Comparison of ENCODE assay signal across 14 cellular contexts in the genomic region with DNA sequence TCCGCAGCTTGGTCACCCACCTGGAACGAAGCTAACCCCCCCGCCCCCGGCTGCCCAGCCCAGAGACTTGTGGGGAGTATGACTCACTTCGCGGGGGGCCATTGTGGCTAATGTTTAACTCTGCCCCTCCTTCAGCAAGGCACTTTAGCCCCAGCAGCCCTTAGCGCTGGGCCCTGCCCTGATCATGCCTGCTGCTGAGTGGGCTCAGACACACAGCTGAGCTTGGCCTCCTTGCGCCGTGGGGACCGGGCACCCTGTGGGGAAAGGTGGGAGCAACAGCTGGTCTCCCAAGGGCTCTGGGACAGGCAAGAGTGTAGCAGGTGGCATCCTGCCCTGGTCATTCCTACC. TPM values are rescaled to one million over a fixed set of nuclear protein-coding genes. Genes with fewer than 3 reads are reported as not detected.
DNase-seq lines count a peak whose midpoint lies in the region; ATAC-seq, FAIRE-seq and TF ChIP-seq lines count a peak whose summit lies in the region.
"Had no signal": no experiment of that assay in that cellular context is flagged by ENCODE, and none has a peak within 500 bp of the region (broad histone marks: within the 10 kb centered on the region; RNA-seq: fewer than 3 reads in every experiment).

No MANE protein-coding gene starts in this region.

- in situ Hi-C loops in gastrocnemius medialis (cut with MboI; ENCODE audit: low sequenced_read_pairs in 4 of 4), result no loop called here

- H3K27ac ChIP-seq in gastrocnemius medialis, result peak overlapping the region in 3 of 4 donors; percentile 13 to 65 (median 16)
- H3K27ac ChIP-seq: C4-2B had no signal

- peak; percentile 96 for DNase-seq in kidney tubule cell (ENCODE audit: low spot score)
- no peak for DNase-seq in gastrocnemius medialis
- DNase-seq in epidermal melanocyte (ENCODE audit: insufficient read length, low spot score), result no peak
- DNase-seq in GM19239 (ENCODE audit: insufficient read length, low spot score), result no peak
- DNase-seq in activated gamma-delta T cell (lab: John Stamatoyannopoulos, UW), result no peak
- DNase-seq: erythroblast; NCI-H510A; nucleus accumbens; stimulated activated CD4-positive, alpha-beta T cell treated with anti-CD3 and anti-CD28 coated beads, Interleukin-2, amount 100 ng/mL, for 24 hours; stimulated activated naive CD4-positive, alpha-beta T cell treated with Interleukin-2 at 50 U/mL for 16 hours had no signal

- peak; percentile 58 for ATAC-seq in GM18511 (IDR thresholded peaks at IDR 0.05; ENCODE audit: unreplicated experiment)
- ATAC-seq in HG03571 (IDR thresholded peaks at IDR 0.05; ENCODE audit: unreplicated experiment), result peak; percentile 48
- ATAC-seq in gastrocnemius medialis, result no peak
- ATAC-seq in GM18868 (IDR thresholded peaks at IDR 0.05; ENCODE audit: unreplicated experiment), result no peak

- no peak for TF ChIP-seq CTCF in gastrocnemius medialis (IDR thresholded peaks at IDR 0.05 in 4 of 5, conservative IDR thresholded peaks at IDR 0.05 in 1 of 5)

- no peak for FAIRE-seq in GM19239 (lab: Jason Lieb, UNC)

- no peaks in the 10 kb centered on the region for H3K36me3 ChIP-seq in gastrocnemius medialis

- H3K4me3 ChIP-seq in gastrocnemius medialis, result no peak overlapping the region

- TF ChIP-seq POLR2A in gastrocnemius medialis (IDR thresholded peaks at IDR 0.05), result no peak

- no peaks in the 10 kb centered on the region for H3K27me3 ChIP-seq in gastrocnemius medialis

- no peaks in the 10 kb centered on the region for H3K9me3 ChIP-seq in gastrocnemius medialis

- no peaks in the 10 kb centered on the region for H3K4me1 ChIP-seq in gastrocnemius medialis

- intact Hi-C loops in gastrocnemius medialis (cut with DNase I; ENCODE audit: low total_unique reads), result no loop called here

RNA-seq across cellular contexts. Expression of a gene that starts 6.3 kb away (rescaled TPM):
- 1 to 10 TPM in 2 of 4 donors, under 1 TPM in 2; 0.25 to 6.2 (median 0.92) TPM for total RNA-seq in gastrocnemius medialis

RNA-seq across cellular contexts. Expression of a gene that starts 16.1 kb away (rescaled TPM):
- total RNA-seq in gastrocnemius medialis, result 1,000 to 10,000 TPM in 2 of 4 donors, 100 to 1,000 TPM in 2; 304 to 3,604 (median 1,823) TPM

RNA-seq across cellular contexts. Expression of a gene that starts 28.0 kb away (rescaled TPM):
- 10 to 100 TPM in 1 of 4 donors, 1 to 10 TPM in 1, under 1 TPM in 1, not detected in 1; 0.39 to 14.8 (median 6.7) TPM for total RNA-seq in gastrocnemius medialis

Comparison
In these comparisons a context has a peak if more than half of its experiments do, and no peak if none do; other contexts are left out.
1. ATAC-seq: peak in GM18511 (single experiment) and HG03571 (single experiment); none in gastrocnemius medialis (0 of 2) and GM18868 (single experiment).